In the genomic region with DNA sequence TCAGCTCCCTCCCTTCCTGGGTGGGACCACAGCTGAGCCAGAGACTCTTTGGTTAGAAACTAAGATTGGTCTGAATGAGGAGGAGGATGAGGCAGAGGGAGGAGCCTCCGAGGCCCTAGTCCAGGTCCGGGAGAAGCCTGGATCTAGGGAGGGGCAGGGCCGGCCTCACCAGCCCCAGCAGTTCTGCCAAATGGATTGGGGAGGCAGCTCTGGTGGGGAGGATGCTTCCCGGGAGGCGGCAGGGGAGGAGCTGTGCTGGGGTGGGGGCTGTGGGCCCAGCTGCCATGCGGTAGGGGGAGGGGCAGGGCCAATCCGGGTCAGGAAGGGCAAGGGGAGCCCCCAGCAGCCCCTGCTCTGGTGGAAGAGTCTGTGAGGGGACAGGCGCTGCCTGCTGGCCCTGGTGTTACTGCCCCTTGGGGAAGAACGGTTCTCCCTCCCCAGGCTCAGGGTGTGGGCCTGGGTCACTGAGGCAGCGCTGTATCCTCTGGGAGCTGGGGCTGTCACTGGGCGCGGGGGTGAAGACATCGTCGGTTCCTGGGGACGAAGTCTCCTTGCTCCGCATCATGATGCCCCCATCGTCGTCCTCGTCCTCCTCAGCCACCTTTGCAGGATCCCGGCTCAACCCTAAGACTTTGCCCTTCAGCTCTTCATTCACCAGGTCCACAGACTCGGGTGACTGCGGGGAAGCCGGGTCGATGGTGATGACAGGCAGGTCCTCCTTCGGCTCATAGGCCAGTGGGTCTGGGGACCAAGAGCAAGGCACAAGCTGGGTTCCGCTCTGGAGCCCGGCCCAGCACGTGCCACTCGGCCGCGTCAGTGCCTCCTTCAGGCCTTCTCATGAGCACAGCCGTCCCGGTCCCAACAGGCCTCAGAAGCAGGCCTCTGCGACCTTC, we compare ENCODE assay signal across 7 cellular contexts. TPM values are rescaled to one million over a fixed set of nuclear protein-coding genes. Genes with fewer than 3 reads are reported as not detected.
DNase-seq lines count a peak whose midpoint lies in the region; ATAC-seq lines count a peak whose summit lies in the region.

No MANE protein-coding gene starts in this region.

- H3K4me1 ChIP-seq in HUES64 (ENCODE audit: insufficient read depth, low read length) = peaks cover 17% of the 10 kb centered on the region
- peaks cover 13 to 27% (median 21%) of the 10 kb centered on the region in 5 donors for H3K4me1 ChIP-seq in subcutaneous abdominal adipose tissue (ENCODE audit: control insufficient read depth in 5 of 5, insufficient read depth in 5 of 5, low read length in 5 of 5)

- H3K9ac ChIP-seq in HUES64 (ENCODE audit: low read depth, low read length) (no peak overlapping the region), subcutaneous abdominal adipose tissue (ENCODE audit: low read length in 5 of 5) (peak overlapping the region in 1 of 5 donors; percentile 14)

- H3K9me3 ChIP-seq in HUES64 (ENCODE audit: insufficient read depth, low read depth, low read length) (no peaks in the 10 kb centered on the region), subcutaneous abdominal adipose tissue (ENCODE audit: control insufficient read depth in 5 of 5, low read length in 5 of 5) (no peaks in the 10 kb centered on the region)

- no peaks in the 10 kb centered on the region for H3K27me3 Mint-ChIP-seq in activated naive CD8-positive, alpha-beta T cell treated with anti-CD3 and anti-CD28 coated beads, Interleukin-2, amount 50 U/mL, for 24 hours
- peaks cover 0 to 3% (median 0%) of the 10 kb centered on the region in 3 donors for H3K27me3 Mint-ChIP-seq in immature natural killer cell (ENCODE audit: low read depth in 3 of 3)

- H3K36me3 ChIP-seq in HUES64 (ENCODE audit: insufficient read depth, low read length) (0 out of 2 replicates have a peak, but pooled peaks cover 5% of the 10 kb centered on the region), subcutaneous abdominal adipose tissue (ENCODE audit: control insufficient read depth in 5 of 5, insufficient read depth in 5 of 5, low read length in 5 of 5) (peaks cover 0 to 16% (median 15%) of the 10 kb centered on the region in 5 donors)

- no peak for ATAC-seq in activated naive CD8-positive, alpha-beta T cell treated with anti-CD3 and anti-CD28 coated beads, Interleukin-2, amount 50 U/mL, for 24 hours
- no peak for ATAC-seq in HG02642 (IDR thresholded peaks at IDR 0.05; ENCODE audit: poor library complexity, unreplicated experiment)

- H3K9me3 Mint-ChIP-seq in activated naive CD8-positive, alpha-beta T cell treated with anti-CD3 and anti-CD28 coated beads, Interleukin-2, amount 50 U/mL, for 24 hours = no peaks in the 10 kb centered on the region
- H3K9me3 Mint-ChIP-seq in immature natural killer cell = no peaks in the 10 kb centered on the region

- peaks cover 16% of the 10 kb centered on the region for H3K4me1 Mint-ChIP-seq in activated naive CD8-positive, alpha-beta T cell treated with anti-CD3 and anti-CD28 coated beads, Interleukin-2, amount 50 U/mL, for 24 hours
- H3K4me1 Mint-ChIP-seq in immature natural killer cell = peaks cover 5 to 15% of the 10 kb centered on the region in 2 donors

- 80% methylated on average over 34 of the region's 34 CpGs for WGBS in HUES64

- DNase-seq in activated naive CD8-positive, alpha-beta T cell treated with anti-CD3 and anti-CD28 coated beads, Interleukin-2, amount 50 U/mL, for 24 hours = no peak
- DNase-seq in immature natural killer cell (no peak), ecto neural progenitor cell (ENCODE audit: low spot score) (no peak), SIG-M5 (lab: John Stamatoyannopoulos, UW) (no peak)

- no peak overlapping the region for H3K4me3 ChIP-seq in HUES64 (ENCODE audit: low read length)
- no peak overlapping the region for H3K4me3 ChIP-seq in subcutaneous abdominal adipose tissue (ENCODE audit: low read depth in 1 of 5, low read length in 5 of 5)

- no peaks in the 10 kb centered on the region for H3K36me3 Mint-ChIP-seq in activated naive CD8-positive, alpha-beta T cell treated with anti-CD3 and anti-CD28 coated beads, Interleukin-2, amount 50 U/mL, for 24 hours (ENCODE audit: low read depth)
- no peaks in the 10 kb centered on the region for H3K36me3 Mint-ChIP-seq in immature natural killer cell

- no peaks in the 10 kb centered on the region for H3K27me3 ChIP-seq in HUES64 (ENCODE audit: insufficient read depth, low read length)
- H3K27me3 ChIP-seq in subcutaneous abdominal adipose tissue (ENCODE audit: control insufficient read depth in 5 of 5, insufficient read depth in 4 of 5, low read length in 5 of 5) = no peaks in the 10 kb centered on the region

- peak overlapping the region; percentile 57 for H3K27ac Mint-ChIP-seq in activated naive CD8-positive, alpha-beta T cell treated with anti-CD3 and anti-CD28 coated beads, Interleukin-2, amount 50 U/mL, for 24 hours
- H3K27ac Mint-ChIP-seq in immature natural killer cell = peak overlapping the region in 5 of 6 donors; percentile 56 to 91 (median 78)

- peak overlapping the region; percentile 21; the same call in 1 of the 2 replicates for H3K27ac ChIP-seq in HUES64 (ENCODE audit: low read depth, low read length)
- peak overlapping the region; percentile 69 for H3K27ac ChIP-seq in subcutaneous abdominal adipose tissue (ENCODE audit: low read depth, low read length)

- H3K4me3 Mint-ChIP-seq in activated naive CD8-positive, alpha-beta T cell treated with anti-CD3 and anti-CD28 coated beads, Interleukin-2, amount 50 U/mL, for 24 hours = no peak overlapping the region
- no peak overlapping the region for H3K4me3 Mint-ChIP-seq in immature natural killer cell

RNA-seq across cellular contexts. Expression of a gene that starts 54.8 kb away (rescaled TPM):
- polyA plus RNA-seq in HUES64 (2013, experiment 1 of 2) = 17.4 TPM
- polyA plus RNA-seq in HUES64 (2013, experiment 2 of 2) = 16.9 TPM
- 10 to 100 TPM in 1 of 3 donors, 1 to 10 TPM in 2; 3.2 to 17.3 (median 3.7) TPM for polyA plus RNA-seq in immature natural killer cell
